8 cellular contexts compared by ENCODE assay signal in the genomic region with DNA sequence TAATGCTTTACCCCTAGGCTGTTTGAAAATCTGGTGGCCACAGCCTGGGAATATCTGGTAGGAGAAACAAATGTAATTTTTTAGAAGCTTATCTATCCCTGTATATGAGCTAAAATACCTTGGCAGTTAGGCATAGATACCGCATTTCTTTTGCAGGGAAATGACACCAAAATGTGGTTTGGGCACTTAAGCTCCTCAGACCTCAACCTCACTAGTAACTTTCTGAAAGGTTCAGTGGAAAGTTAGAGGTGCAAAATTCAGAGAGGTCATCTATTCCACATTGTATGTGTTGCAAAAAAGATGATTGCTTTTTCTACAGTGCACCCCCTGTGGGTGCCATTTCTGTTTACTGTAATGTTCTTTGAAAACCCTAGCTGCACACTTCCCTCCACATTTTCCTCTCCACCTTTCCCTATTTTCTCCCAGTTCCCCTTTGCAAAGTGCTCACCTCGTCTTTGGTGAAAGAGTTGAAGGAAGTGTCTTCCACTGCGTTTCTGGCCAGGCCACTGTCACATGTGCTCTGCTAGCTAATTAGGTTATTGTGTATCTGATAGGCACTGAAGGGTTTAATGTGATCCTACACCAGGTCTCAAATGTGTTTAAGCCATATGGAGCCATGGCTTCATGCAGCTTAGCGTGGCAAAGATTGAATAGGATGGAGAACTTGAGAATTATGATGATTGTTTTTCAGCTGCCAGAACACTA. TPM values are rescaled to one million over a fixed set of nuclear protein-coding genes. Genes with fewer than 3 reads are reported as not detected.
DNase-seq lines count a peak whose midpoint lies in the region; ATAC-seq and TF ChIP-seq lines count a peak whose summit lies in the region.

No MANE protein-coding gene starts in this region.

- TF ChIP-seq POLR2A in heart left ventricle (IDR thresholded peaks at IDR 0.05) (no peak), prostate gland (IDR thresholded peaks at IDR 0.05) (no peak)

- no peaks in the 10 kb centered on the region for H3K9me3 ChIP-seq in heart left ventricle
- H3K9me3 ChIP-seq in SJCRH30 (replicated peaks) = no peaks in the 10 kb centered on the region
- H3K9me3 ChIP-seq in prostate gland = no peaks in the 10 kb centered on the region

- TF ChIP-seq CTCF in heart left ventricle (IDR thresholded peaks at IDR 0.05) (no peak), epithelial cell of esophagus (IDR thresholded peaks at IDR 0.05; ENCODE audit: insufficient read depth, low read depth, low read length, missing control alignments) (peak; percentile 2), prostate gland (IDR thresholded peaks at IDR 0.05) (no peak)

- H3K4me3 ChIP-seq in heart left ventricle (peak overlapping the region in 11 of 12 donors; percentile 73 to 97 (median 92)), SJCRH30 (peak overlapping the region; percentile 69), epithelial cell of esophagus (ENCODE audit: low read length) (peak overlapping the region; percentile 77), prostate gland (peak overlapping the region; percentile 80 to 90)

- H3K4me1 ChIP-seq in heart left ventricle (peaks cover 12 to 66% (median 48%) of the 10 kb centered on the region in 12 donors), SJCRH30 (peaks cover 6% of the 10 kb centered on the region), prostate gland (replicated peaks) (peaks cover 12% of the 10 kb centered on the region)

- intact Hi-C loops in heart left ventricle (cut with DNase I) (no loop called here), left cardiac atrium (cut with DNase I) (no loop called here), prostate gland (cut with DNase I) (no loop called here)

- 9 to 16% (median 12%) methylated on average over 4 of the region's 4 CpGs for WGBS in heart left ventricle, 4 donors
- 14% methylated on average over 4 of the region's 4 CpGs for WGBS in prostate gland

- DNase-seq in heart left ventricle = no peak
- no peak for DNase-seq in left cardiac atrium
- DNase-seq in SJCRH30 = peak in 1 of 2 experiments; percentile 21
- no peak for DNase-seq in epithelial cell of esophagus (ENCODE audit: low read depth)
- DNase-seq in prostate gland (ENCODE audit: low spot score) = no peak

- peaks cover 0 to 17% (median 9%) of the 10 kb centered on the region in 9 donors for H3K36me3 ChIP-seq in heart left ventricle
- no peaks in the 10 kb centered on the region; the same call in 1 of the 2 replicates for H3K36me3 ChIP-seq in SJCRH30
- no peaks in the 10 kb centered on the region for H3K36me3 ChIP-seq in prostate gland

- H3K27ac ChIP-seq in heart left ventricle (peak overlapping the region in 8 of 12 donors; percentile 87 to 97 (median 94)), SJCRH30 (no peak overlapping the region), prostate gland (peak overlapping the region; percentile 86 to 90)

- H3K27me3 ChIP-seq in heart left ventricle (no peaks in the 10 kb centered on the region), SJCRH30 (no peaks in the 10 kb centered on the region), prostate gland (replicated peaks; ENCODE audit: insufficient read depth) (no peaks in the 10 kb centered on the region)

- no peak for ATAC-seq in heart left ventricle
- ATAC-seq in left cardiac atrium = no peak
- ATAC-seq in GM21723 (IDR thresholded peaks at IDR 0.05; ENCODE audit: unreplicated experiment) = no peak
- ATAC-seq in GM18873 (IDR thresholded peaks at IDR 0.05; ENCODE audit: low FRiP score, unreplicated experiment) = no peak
- no peak for ATAC-seq in HG03159 (IDR thresholded peaks at IDR 0.05; ENCODE audit: unreplicated experiment)

RNA-seq across cellular contexts. Expression of a gene that starts 1.3 kb away (rescaled TPM):
- 10 to 100 TPM; 12.6 to 35.3 (median 22.3) TPM for total RNA-seq in heart left ventricle
- 10 to 100 TPM; 15.1 to 25.7 TPM for polyA plus RNA-seq in heart left ventricle
- total RNA-seq in left cardiac atrium = 10 to 100 TPM; 26.9 to 32.1 TPM
- total RNA-seq in SJCRH30 (2014; rRNA removed; shearing (Covaris generic)) = 21.7 and 25.0 TPM in 2 replicates
- 10 to 100 TPM; 56.6 to 62.8 TPM for total RNA-seq in prostate gland
